Comparison of ENCODE assay signal across 1 cellular context in the genomic region with DNA sequence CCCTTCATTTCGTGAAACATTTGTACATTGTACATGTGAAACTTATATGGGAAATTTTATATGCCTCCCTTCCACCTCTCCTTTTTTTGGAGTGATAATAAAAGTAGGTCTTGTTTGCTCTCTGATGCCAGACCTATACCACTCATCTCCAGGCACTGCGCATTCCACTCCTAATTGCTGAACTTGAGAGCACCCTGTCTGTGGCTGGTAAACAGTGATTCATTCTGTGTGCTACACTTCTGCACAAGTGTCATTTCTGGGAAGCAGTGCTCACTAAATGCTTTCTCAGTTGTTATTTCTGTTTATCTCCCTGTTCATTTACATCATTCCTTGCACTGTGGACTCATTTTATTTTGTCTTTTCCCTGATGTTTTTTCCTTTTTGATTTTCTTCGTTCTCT.
TF ChIP-seq lines count a peak whose summit lies in the region.

No MANE protein-coding gene starts in this region.

TF ChIP-seq in SK-N-SH, 30 proteins besides CTCF, POLR2A, EP300 and RAD21:
- TF ChIP-seq, protein P1, sequence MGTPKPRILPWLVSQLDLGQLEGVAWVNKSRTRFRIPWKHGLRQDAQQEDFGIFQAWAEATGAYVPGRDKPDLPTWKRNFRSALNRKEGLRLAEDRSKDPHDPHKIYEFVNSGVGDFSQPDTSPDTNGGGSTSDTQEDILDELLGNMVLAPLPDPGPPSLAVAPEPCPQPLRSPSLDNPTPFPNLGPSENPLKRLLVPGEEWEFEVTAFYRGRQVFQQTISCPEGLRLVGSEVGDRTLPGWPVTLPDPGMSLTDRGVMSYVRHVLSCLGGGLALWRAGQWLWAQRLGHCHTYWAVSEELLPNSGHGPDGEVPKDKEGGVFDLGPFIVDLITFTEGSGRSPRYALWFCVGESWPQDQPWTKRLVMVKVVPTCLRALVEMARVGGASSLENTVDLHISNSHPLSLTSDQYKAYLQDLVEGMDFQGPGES (IDR thresholded peaks at IDR 0.05; ENCODE audit: low read depth, low read length): no peak
- no peak for TF ChIP-seq FOXJ3 (CRISPR knock-in tag; IDR thresholded peaks at IDR 0.05)
- peak; percentile 63 for TF ChIP-seq JUND (IDR thresholded peaks at IDR 0.05)
- TF ChIP-seq TCF12 (IDR thresholded peaks at IDR 0.05): peak; percentile 22; the same call in 1 of the 2 replicates
- TF ChIP-seq FOSL2 (IDR thresholded peaks at IDR 0.05; ENCODE audit: borderline replicate concordance, low read depth): peak; percentile 59; the same call in 1 of the 2 replicates
- TF ChIP-seq, protein P2, sequence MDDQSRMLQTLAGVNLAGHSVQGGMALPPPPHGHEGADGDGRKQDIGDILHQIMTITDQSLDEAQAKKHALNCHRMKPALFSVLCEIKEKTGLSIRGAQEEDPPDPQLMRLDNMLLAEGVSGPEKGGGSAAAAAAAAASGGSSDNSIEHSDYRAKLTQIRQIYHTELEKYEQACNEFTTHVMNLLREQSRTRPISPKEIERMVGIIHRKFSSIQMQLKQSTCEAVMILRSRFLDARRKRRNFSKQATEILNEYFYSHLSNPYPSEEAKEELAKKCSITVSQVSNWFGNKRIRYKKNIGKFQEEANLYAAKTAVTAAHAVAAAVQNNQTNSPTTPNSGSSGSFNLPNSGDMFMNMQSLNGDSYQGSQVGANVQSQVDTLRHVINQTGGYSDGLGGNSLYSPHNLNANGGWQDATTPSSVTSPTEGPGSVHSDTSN (IDR thresholded peaks at IDR 0.05): peak; percentile 15; the same call in 1 of the 2 replicates
- TF ChIP-seq, protein P3, sequence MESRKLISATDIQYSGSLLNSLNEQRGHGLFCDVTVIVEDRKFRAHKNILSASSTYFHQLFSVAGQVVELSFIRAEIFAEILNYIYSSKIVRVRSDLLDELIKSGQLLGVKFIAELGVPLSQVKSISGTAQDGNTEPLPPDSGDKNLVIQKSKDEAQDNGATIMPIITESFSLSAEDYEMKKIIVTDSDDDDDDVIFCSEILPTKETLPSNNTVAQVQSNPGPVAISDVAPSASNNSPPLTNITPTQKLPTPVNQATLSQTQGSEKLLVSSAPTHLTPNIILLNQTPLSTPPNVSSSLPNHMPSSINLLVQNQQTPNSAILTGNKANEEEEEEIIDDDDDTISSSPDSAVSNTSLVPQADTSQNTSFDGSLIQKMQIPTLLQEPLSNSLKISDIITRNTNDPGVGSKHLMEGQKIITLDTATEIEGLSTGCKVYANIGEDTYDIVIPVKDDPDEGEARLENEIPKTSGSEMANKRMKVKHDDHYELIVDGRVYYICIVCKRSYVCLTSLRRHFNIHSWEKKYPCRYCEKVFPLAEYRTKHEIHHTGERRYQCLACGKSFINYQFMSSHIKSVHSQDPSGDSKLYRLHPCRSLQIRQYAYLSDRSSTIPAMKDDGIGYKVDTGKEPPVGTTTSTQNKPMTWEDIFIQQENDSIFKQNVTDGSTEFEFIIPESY (IDR thresholded peaks at IDR 0.05; ENCODE audit: borderline replicate concordance, low read depth): no peak
